In the genomic region with DNA sequence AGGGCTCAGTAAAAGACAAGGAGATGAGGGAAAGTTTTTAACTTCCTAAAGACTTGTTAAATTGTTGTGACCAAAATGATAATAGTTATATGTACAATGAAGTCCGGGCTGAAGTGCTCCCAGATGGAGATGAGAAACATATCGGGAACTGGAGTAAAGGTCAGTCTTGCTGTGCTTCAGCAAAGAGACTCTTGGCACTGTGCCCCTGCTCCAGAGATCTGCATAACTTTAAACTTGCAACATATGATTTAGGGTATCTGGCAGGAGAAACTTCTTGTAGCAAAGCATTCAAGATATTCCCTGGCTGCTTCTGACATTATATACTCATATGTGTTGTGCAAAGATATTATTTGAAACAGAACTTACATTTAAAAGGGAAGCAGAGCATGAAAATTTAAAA, we compare ENCODE assay signal across 21 cellular contexts.
DNase-seq lines count a peak whose midpoint lies in the region; ATAC-seq and TF ChIP-seq lines count a peak whose summit lies in the region.
"Had no signal": no experiment of that assay in that cellular context is flagged by ENCODE, and none has a peak within 500 bp of the region (broad histone marks: within the 10 kb centered on the region; RNA-seq: fewer than 3 reads in every experiment).

No MANE protein-coding gene starts in this region.

- no peak overlapping the region for H3K9ac ChIP-seq in PC-3 (ENCODE audit: low read length)

- no peak overlapping the region for H3K27ac ChIP-seq in PC-3 (ENCODE audit: low read length)

- H3K79me2 ChIP-seq in PC-3 (ENCODE audit: low read length) = no peaks in the 10 kb centered on the region

- no peak for ATAC-seq in PC-3
- ATAC-seq: activated CD4-positive, alpha-beta T cell treated with anti-CD3 and anti-CD28 coated beads for 36 hours; activated naive CD4-positive, alpha-beta T cell treated with anti-CD3 and anti-CD28 coated beads, Interleukin-2, amount 50 U/mL, for 72 hours had no signal

- no peak overlapping the region for H3K4me2 ChIP-seq in PC-3 (ENCODE audit: low read length)

- H3K27me3 Mint-ChIP-seq in nephron (ENCODE audit: low read depth) = no peaks in the 10 kb centered on the region
- H3K27me3 Mint-ChIP-seq: activated CD4-positive, alpha-beta T cell treated with anti-CD3 and anti-CD28 coated beads for 36 hours had no signal

- peaks cover 20% of the 10 kb centered on the region for H3K4me1 Mint-ChIP-seq in nephron
- H3K4me1 Mint-ChIP-seq: activated CD4-positive, alpha-beta T cell treated with anti-CD3 and anti-CD28 coated beads for 36 hours; nephron progenitor cell had no signal

- TF ChIP-seq CTCF in PC-3 (conservative IDR thresholded peaks at IDR 0.05; ENCODE audit: low read depth, low read length) (no peak), nephron (IDR thresholded peaks at IDR 0.05; ENCODE audit: unreplicated experiment in 3 of 3) (no peak)

- H3K4me3 ChIP-seq in PC-3 (ENCODE audit: low read length) = no peak overlapping the region

- CTCF ChIA-PET in PC-3 (lab: Charles Lee) = no interaction called here

- no peaks in the 10 kb centered on the region for H4K20me1 ChIP-seq in PC-3 (ENCODE audit: low read length)

- H3K4me1 ChIP-seq in PC-3 (ENCODE audit: insufficient read depth, low read length) = no peaks in the 10 kb centered on the region
- H3K4me1 ChIP-seq: BE2C had no signal

- no peaks in the 10 kb centered on the region for H3K36me3 Mint-ChIP-seq in nephron (ENCODE audit: low read depth)

- DNase-seq in AG20443 (ENCODE audit: low spot score) = peak; percentile 18
- DNase-seq in PC-3 = peak; percentile 10
- DNase-seq in fibroblast of gingiva (ENCODE audit: low read depth) = peak; percentile 97
- DNase-seq in NCI-H2029 (lab: John Stamatoyannopoulos, UW) = no peak
- DNase-seq in middle frontal gyrus (ENCODE audit: extremely low spot score, low spot score) = no peak
- DNase-seq in NCI-H1436 (lab: John Stamatoyannopoulos, UW) = no peak
- no peak for DNase-seq in stimulated activated CD4-positive, alpha-beta T cell treated with anti-CD3 and anti-CD28 coated beads, Interleukin-12 subunit alpha, Interleukin-12 subunit beta, amount 100 ng/mL, for 4 hours
- DNase-seq: activated CD4-positive, alpha-beta T cell treated with anti-CD3 and anti-CD28 coated beads for 36 hours; activated T-cell treated with anti-CD3 and anti-CD28 coated beads for 4 hours; BE2C; DMS53; H7; MM.1S; NCI-H1930; NCI-H774; nephron progenitor cell; retina; RPMI8226; stimulated activated CD4-positive, alpha-beta T cell treated with anti-CD3 and anti-CD28 coated beads, Interleukin-4, amount 100 ng/mL, for 24 hours had no signal

- no peak overlapping the region for H3K4me3 Mint-ChIP-seq in nephron
- H3K4me3 Mint-ChIP-seq: activated CD4-positive, alpha-beta T cell treated with anti-CD3 and anti-CD28 coated beads for 36 hours; nephron progenitor cell had no signal

- no TSS peak for BruUV-seq in PC-3 (replicated peaks; lab: Mats Ljungman, UMichigan)

- H3K9me2 ChIP-seq in PC-3 (replicated peaks; ENCODE audit: low read length) = no peaks in the 10 kb centered on the region

- H3K27ac Mint-ChIP-seq in nephron = peak overlapping the region; percentile 90 to 97 (median 97)
- H3K27ac Mint-ChIP-seq: activated CD4-positive, alpha-beta T cell treated with anti-CD3 and anti-CD28 coated beads for 36 hours; activated naive CD4-positive, alpha-beta T cell treated with anti-CD3 and anti-CD28 coated beads, Interleukin-2, amount 50 U/mL, for 72 hours; nephron progenitor cell had no signal

- no peaks in the 10 kb centered on the region for H3K9me3 ChIP-seq in PC-3 (ENCODE audit: low read length)
- H3K9me3 ChIP-seq: BE2C had no signal

- intact Hi-C loops in PC-3 (cut with micrococcal nuclease) = no loop called here

- H3K36me3 ChIP-seq in PC-3 (ENCODE audit: low read depth, low read length) = no peaks in the 10 kb centered on the region
- H3K36me3 ChIP-seq: BE2C had no signal

- no peaks in the 10 kb centered on the region for H3F3A ChIP-seq in PC-3 (ENCODE audit: low read length, unreplicated experiment)

- peaks cover 6% of the 10 kb centered on the region for H3K9me3 Mint-ChIP-seq in nephron
- H3K9me3 Mint-ChIP-seq: nephron progenitor cell had no signal

- H3K27me3 ChIP-seq in PC-3 (ENCODE audit: low read length) = no peaks in the 10 kb centered on the region
- H3K27me3 ChIP-seq: BE2C had no signal

- no peak overlapping the region for H2AFZ ChIP-seq in PC-3 (ENCODE audit: low read length)

- POLR2A ChIA-PET in PC-3 (lab: Charles Lee; ENCODE audit: unreplicated experiment) = no interaction called here

Comparison
In these comparisons a context has a peak if more than half of its experiments do, and no peak if none do; other contexts are left out.
1. DNase-seq: peak in AG20443 (single experiment), PC-3 (single experiment) and fibroblast of gingiva (single experiment); none in NCI-H2029 (single experiment), middle frontal gyrus (single experiment), NCI-H1436 (single experiment) and stimulated activated CD4-positive, alpha-beta T cell treated with anti-CD3 and anti-CD28 coated beads, Interleukin-12 subunit alpha, Interleukin-12 subunit beta, amount 100 ng/mL, for 4 hours (single experiment).